ENCODE assay signal across 11 cellular contexts in the genomic region with DNA sequence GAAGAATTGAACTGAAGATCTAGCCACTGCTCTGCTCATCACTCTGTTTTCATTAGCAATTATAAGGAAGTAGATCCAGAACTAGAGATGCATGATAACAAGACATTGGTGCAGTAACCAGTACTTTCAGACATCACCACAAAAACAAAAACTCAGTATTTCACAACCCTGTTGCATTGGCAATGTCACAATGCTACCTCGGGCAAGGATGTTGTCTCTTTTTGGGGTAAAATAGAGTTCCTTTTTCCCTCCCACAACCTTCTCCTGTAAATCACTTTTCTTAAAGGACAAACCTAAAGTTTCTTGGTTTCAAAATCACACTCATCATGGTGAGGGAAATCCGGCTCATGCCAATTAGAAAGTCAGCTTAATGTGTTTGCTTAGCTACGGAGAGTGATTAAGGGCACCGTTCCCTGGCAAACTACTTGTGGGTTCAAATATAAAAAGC.
A peak's percentile ranks its signal among the peaks of the same experiment; 100 is the strongest.
DNase-seq lines count a peak whose midpoint lies in the region; ATAC-seq, FAIRE-seq and TF ChIP-seq lines count a peak whose summit lies in the region.
"Had no signal": no experiment of that assay in that cellular context is flagged by ENCODE, and none has a peak within 500 bp of the region (broad histone marks: within the 10 kb centered on the region; RNA-seq: fewer than 3 reads in every experiment).

No MANE protein-coding gene starts in this region.

- H3K9me3 ChIP-seq in osteoblast (ENCODE audit: low read depth, low read length), result no peaks in the 10 kb centered on the region
- no peaks in the 10 kb centered on the region for H3K9me3 ChIP-seq in smooth muscle cell (replicated peaks; ENCODE audit: low read depth)

- no peaks in the 10 kb centered on the region for H3K36me3 ChIP-seq in KMS-11 (ENCODE audit: insufficient read depth)
- H3K36me3 ChIP-seq in osteoblast (ENCODE audit: insufficient read depth, low read length), result no peaks in the 10 kb centered on the region
- no peaks in the 10 kb centered on the region for H3K36me3 ChIP-seq in smooth muscle cell (ENCODE audit: low read depth)

- no peak for TF ChIP-seq CTCF in KMS-11 (conservative IDR thresholded peaks at IDR 0.05; ENCODE audit: low read depth, low read length)
- no peak for TF ChIP-seq CTCF in osteoblast (IDR thresholded peaks at IDR 0.05; ENCODE audit: extremely low read depth, low read depth, low read length)
- no peak for TF ChIP-seq CTCF in smooth muscle cell (IDR thresholded peaks at IDR 0.05; ENCODE audit: borderline replicate concordance, insufficient read depth, poor library complexity, severe bottlenecking)

- H3K4me2 ChIP-seq in KMS-11 (peak overlapping the region; percentile 82), osteoblast (ENCODE audit: insufficient read depth, low read length) (no peak overlapping the region), smooth muscle cell (no peak overlapping the region)

- no peak for DNase-seq in GM19239 (ENCODE audit: insufficient read length, low spot score)
- DNase-seq in osteoblast (ENCODE audit: insufficient read length, low spot score, missing footprints), result no peak
- DNase-seq in GM19238 (ENCODE audit: insufficient read length, low spot score), result no peak
- no peak for DNase-seq in NCI-H187 treated with DMSO at 0.1 percent for 48 hours (lab: John Stamatoyannopoulos, UW)
- no peak for DNase-seq in smooth muscle cell (lab: John Stamatoyannopoulos, UW; ENCODE audit: unreplicated experiment)
- DNase-seq in stimulated activated naive CD8-positive, alpha-beta T cell treated with anti-CD3 and anti-CD28 coated beads, Interleukin-15, amount 100 ng/mL, for 72 hours, result no peak
- DNase-seq: dermis blood vessel endothelial cell, posterior cingulate gyrus had no signal

- 86% methylated on average over 4 of the region's 4 CpGs for WGBS in smooth muscle cell (ENCODE audit: low lambda C conversion rate)

- H3K4me1 ChIP-seq in KMS-11 (ENCODE audit: low read depth, poor library complexity, severe bottlenecking) (peaks cover 73% of the 10 kb centered on the region), osteoblast (ENCODE audit: insufficient read depth, low read length) (no peaks in the 10 kb centered on the region), smooth muscle cell (ENCODE audit: low read depth) (no peaks in the 10 kb centered on the region)

- H2AFZ ChIP-seq in KMS-11 (ENCODE audit: low read depth) (peak overlapping the region; percentile 48), osteoblast (ENCODE audit: low read length) (peak overlapping the region; percentile 79), smooth muscle cell (ENCODE audit: low read depth) (no peak overlapping the region)

- H3K27ac Mint-ChIP-seq in stimulated activated naive CD8-positive, alpha-beta T cell treated with anti-CD3 and anti-CD28 coated beads, Interleukin-15, amount 100 ng/mL, for 72 hours, result no peak overlapping the region

- H3K27ac ChIP-seq in KMS-11 (peak overlapping the region; percentile 63), osteoblast (ENCODE audit: low read depth, low read length) (no peak overlapping the region), smooth muscle cell (ENCODE audit: low read depth) (no peak overlapping the region)

- H3K9me3 Mint-ChIP-seq in stimulated activated naive CD8-positive, alpha-beta T cell treated with anti-CD3 and anti-CD28 coated beads, Interleukin-15, amount 100 ng/mL, for 72 hours, result peaks cover 3 to 7% of the 10 kb centered on the region in 2 donors

- no peaks in the 10 kb centered on the region for H3K27me3 ChIP-seq in KMS-11 (ENCODE audit: insufficient read depth, low read depth)
- H3K27me3 ChIP-seq in osteoblast (ENCODE audit: insufficient read depth, low read length), result no peaks in the 10 kb centered on the region
- no peaks in the 10 kb centered on the region for H3K27me3 ChIP-seq in smooth muscle cell (ENCODE audit: low read depth)

- no peak overlapping the region for H3K4me3 ChIP-seq in KMS-11 (IDR thresholded peaks at IDR 0.05; ENCODE audit: insufficient read depth, low read depth, low read length)
- no peak overlapping the region for H3K4me3 ChIP-seq in osteoblast (ENCODE audit: insufficient read depth, low read length)
- no peak overlapping the region for H3K4me3 ChIP-seq in smooth muscle cell

- H3K4me3 Mint-ChIP-seq in stimulated activated naive CD8-positive, alpha-beta T cell treated with anti-CD3 and anti-CD28 coated beads, Interleukin-15, amount 100 ng/mL, for 72 hours, result no peak overlapping the region

- peak overlapping the region; percentile 26 for H3K9ac ChIP-seq in KMS-11
- no peak overlapping the region for H3K9ac ChIP-seq in smooth muscle cell (ENCODE audit: low read depth)

- H3F3A ChIP-seq in smooth muscle cell (ENCODE audit: low read depth), result no peaks in the 10 kb centered on the region

- no peaks in the 10 kb centered on the region for H3K4me1 Mint-ChIP-seq in stimulated activated naive CD8-positive, alpha-beta T cell treated with anti-CD3 and anti-CD28 coated beads, Interleukin-15, amount 100 ng/mL, for 72 hours

- H3K79me2 ChIP-seq in KMS-11 (ENCODE audit: insufficient read depth, low read depth) (no peaks in the 10 kb centered on the region), osteoblast (ENCODE audit: insufficient read depth, low read length) (no peaks in the 10 kb centered on the region), smooth muscle cell (ENCODE audit: low read depth) (no peaks in the 10 kb centered on the region)

- H4K20me1 ChIP-seq in KMS-11 (ENCODE audit: insufficient read depth) (no peaks in the 10 kb centered on the region), osteoblast (ENCODE audit: insufficient read depth, low read length) (no peaks in the 10 kb centered on the region), smooth muscle cell (ENCODE audit: low read depth) (no peaks in the 10 kb centered on the region)

- ATAC-seq in HG02798 (IDR thresholded peaks at IDR 0.05; ENCODE audit: poor library complexity, unreplicated experiment), result peak; percentile 68
- no peak for ATAC-seq in stimulated activated naive CD8-positive, alpha-beta T cell treated with anti-CD3 and anti-CD28 coated beads, Interleukin-15, amount 100 ng/mL, for 72 hours
- ATAC-seq: SK-N-SH treated with all-trans-retinoic acid at 6 μM for 48 hours had no signal

- peak; percentile 94 for FAIRE-seq in GM19239 (lab: Jason Lieb, UNC)

- no peaks in the 10 kb centered on the region for H3K27me3 Mint-ChIP-seq in stimulated activated naive CD8-positive, alpha-beta T cell treated with anti-CD3 and anti-CD28 coated beads, Interleukin-15, amount 100 ng/mL, for 72 hours
